ENCODE assay signal across 28 cellular contexts in the genomic region with DNA sequence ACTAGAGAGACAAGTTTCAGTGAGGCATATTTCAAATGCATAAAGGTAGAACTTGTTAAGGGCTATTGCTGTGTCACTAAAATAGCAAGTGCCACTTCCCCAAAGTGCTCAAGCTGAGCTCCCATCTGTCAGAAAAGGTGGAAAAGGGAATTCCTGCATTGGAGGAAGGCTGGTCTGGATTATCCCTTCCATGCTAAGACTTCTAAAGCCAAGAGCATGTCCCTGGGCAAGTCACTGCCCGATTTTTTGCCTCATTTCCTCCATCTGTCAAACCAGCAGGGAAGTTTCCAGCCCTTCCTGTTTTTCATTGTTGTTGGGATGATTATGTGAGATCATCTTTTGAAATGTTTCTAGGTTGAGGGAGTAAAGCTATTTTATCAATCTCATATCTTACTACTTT.
A peak's percentile ranks its signal among the peaks of the same experiment; 100 is the strongest.
DNase-seq lines count a peak whose midpoint lies in the region; ATAC-seq, FAIRE-seq and TF ChIP-seq lines count a peak whose summit lies in the region.
"Had no signal": no experiment of that assay in that cellular context is flagged by ENCODE, and none has a peak within 500 bp of the region (broad histone marks: within the 10 kb centered on the region; RNA-seq: fewer than 3 reads in every experiment).

No MANE protein-coding gene starts in this region.

- H3K9me3 ChIP-seq in thyroid gland: no peaks in the 10 kb centered on the region
- H3K9me3 ChIP-seq: colonic mucosa, gastrocnemius medialis, right lobe of liver, upper lobe of right lung had no signal

- no peak for ATAC-seq in GM19467 (IDR thresholded peaks at IDR 0.05; ENCODE audit: unreplicated experiment)
- ATAC-seq: activated CD4-positive, CD25-positive, alpha-beta regulatory T cell treated with anti-CD3 and anti-CD28 coated beads, Interleukin-2, amount 50 U/mL, for 24 hours; gastrocnemius medialis; left cardiac atrium; right lobe of liver; upper lobe of right lung had no signal

- H3K36me3 ChIP-seq in bronchial epithelial cell (ENCODE audit: control insufficient read depth, insufficient read depth, low read length) (no peaks in the 10 kb centered on the region), thyroid gland (no peaks in the 10 kb centered on the region)
- H3K36me3 ChIP-seq: colonic mucosa, gastrocnemius medialis, right lobe of liver, upper lobe of right lung had no signal

- WGBS in thyroid gland, 2 donors: 77% methylated on average over 1 of the region's 1 CpG

- FAIRE-seq in bronchial epithelial cell (lab: Jason Lieb, UNC): no peak
- FAIRE-seq: GM12892, H1, TTC549 had no signal

- no peak overlapping the region for H3K4me3 ChIP-seq in bronchial epithelial cell (ENCODE audit: low read depth, low read length)
- H3K4me3 ChIP-seq in thyroid gland (replicated peaks in 1 of 3): no peak overlapping the region
- H3K4me3 ChIP-seq: colonic mucosa, gastrocnemius medialis, hepatocyte, right lobe of liver, upper lobe of right lung had no signal

- H3K27ac ChIP-seq in thyroid gland: no peak overlapping the region
- H3K27ac ChIP-seq: colonic mucosa, hepatocyte, parathyroid adenoma, right lobe of liver, upper lobe of right lung had no signal

- no peak for TF ChIP-seq CTCF in bronchial epithelial cell (IDR thresholded peaks at IDR 0.05; ENCODE audit: insufficient read depth, low read length, severe bottlenecking)
- TF ChIP-seq CTCF in thyroid gland (IDR thresholded peaks at IDR 0.05): no peak

- intact Hi-C loops in thyroid gland (cut with DNase I): no loop called here

- H3K4me1 ChIP-seq in thyroid gland: peaks cover 0 to 37% of the 10 kb centered on the region in 2 donors
- H3K4me1 ChIP-seq: colonic mucosa, parathyroid adenoma had no signal

- H3K27me3 ChIP-seq in bronchial epithelial cell (ENCODE audit: control insufficient read depth, insufficient read depth, low read length): no peaks in the 10 kb centered on the region
- no peaks in the 10 kb centered on the region for H3K27me3 ChIP-seq in thyroid gland
- H3K27me3 ChIP-seq: colonic mucosa, gastrocnemius medialis, hepatocyte, right lobe of liver, upper lobe of right lung had no signal

- DNase-seq in DMS 273 treated with DMSO at 0.1 percent for 48 hours (lab: John Stamatoyannopoulos, UW) (peak; percentile 75), NCI-H1694 (lab: John Stamatoyannopoulos, UW) (peak; percentile 42), bronchial epithelial cell (ENCODE audit: low read depth) (peak; percentile 68), lung microvascular endothelial cell (ENCODE audit: low read depth in 2 of 2) (peak; percentile 2 to 17), thyroid gland (no peak), NCI-H1048 (lab: John Stamatoyannopoulos, UW) (no peak)
- DNase-seq: activated CD4-positive, alpha-beta memory T cell treated with anti-CD3 and anti-CD28 coated beads for 36 hours; activated CD8-positive, alpha-beta memory T cell treated with anti-CD3 and anti-CD28 coated beads, Interleukin-2, amount 50 U/mL, for 4 hours; amygdala; Calu3; colonic mucosa; effector CD8-positive, alpha-beta T cell; gastrocnemius medialis; left cardiac atrium; mesenchymal stem cell; NCI-H1436; NCI-H748 treated with DMSO at 0.1 percent for 48 hours; right lobe of liver; RPMI8226; stimulated activated CD4-positive, alpha-beta T cell treated with anti-CD3 and anti-CD28 coated beads, Interleukin-2, amount 100 ng/mL, for 48 hours; upper lobe of right lung had no signal

- TF ChIP-seq POLR2A in thyroid gland (IDR thresholded peaks at IDR 0.05): no peak

Comparison
In these comparisons a context has a peak if more than half of its experiments do, and no peak if none do; other contexts are left out.
1. DNase-seq: peak in DMS 273 treated with DMSO at 0.1 percent for 48 hours (single experiment), NCI-H1694 (single experiment), bronchial epithelial cell (single experiment) and lung microvascular endothelial cell (2 of 2); none in thyroid gland (0 of 2) and NCI-H1048 (single experiment).